In the genomic region with DNA sequence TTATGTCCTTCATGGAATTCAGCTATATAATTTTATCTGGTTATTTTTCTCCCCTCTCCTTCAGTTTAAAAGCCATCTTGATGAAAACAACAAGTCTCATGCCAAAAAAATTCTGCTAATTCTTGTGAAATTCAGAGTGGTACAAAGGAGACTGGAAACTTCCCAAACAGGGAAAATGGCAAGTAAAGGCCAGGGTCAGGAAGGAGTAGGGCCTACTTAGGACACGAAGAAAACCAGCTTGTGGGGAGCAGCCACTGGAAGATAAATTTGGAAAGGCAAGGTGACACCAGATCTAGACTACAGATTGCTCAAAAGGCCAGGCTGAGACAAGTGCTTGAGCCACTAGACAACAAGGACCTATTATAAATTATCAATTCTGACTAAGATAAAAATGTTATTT, we compare ENCODE assay signal across 25 cellular contexts. TPM values are rescaled to one million over a fixed set of nuclear protein-coding genes. Genes with fewer than 3 reads are reported as not detected.
A peak's percentile ranks its signal among the peaks of the same experiment; 100 is the strongest.
DNase-seq lines count a peak whose midpoint lies in the region; ATAC-seq and TF ChIP-seq lines count a peak whose summit lies in the region.
"Had no signal": no experiment of that assay in that cellular context is flagged by ENCODE, and none has a peak within 500 bp of the region (broad histone marks: within the 10 kb centered on the region; RNA-seq: fewer than 3 reads in every experiment).

No MANE protein-coding gene starts in this region.

- H3K36me3 Mint-ChIP-seq in activated T-helper 1 cell treated with anti-CD3 and anti-CD28 coated beads, Interleukin-12 subunit alpha, Interleukin-12 subunit beta, Interleukin-2, Interleukin-4 antibody, amounts not matched to agents 30 ng/mL and 10 ng/mL and 1 ng/mL, durations not matched to agents 14 hours and 24 hours and 36 hours (ENCODE audit: low read depth): peaks cover 11% of the 10 kb centered on the region
- H3K36me3 Mint-ChIP-seq: natural killer cell treated with Interleukin-12 subunit alpha and Interleukin-12 subunit beta and Interleukin-15 and Interleukin-18, amount 100 ng/mL, for 72 hours had no signal

- peaks cover 22% of the 10 kb centered on the region for H3K4me1 Mint-ChIP-seq in activated T-helper 1 cell treated with anti-CD3 and anti-CD28 coated beads, Interleukin-12 subunit alpha, Interleukin-12 subunit beta, Interleukin-2, Interleukin-4 antibody, amounts not matched to agents 30 ng/mL and 10 ng/mL and 1 ng/mL, durations not matched to agents 14 hours and 24 hours and 36 hours (ENCODE audit: low read depth)

- TF ChIP-seq CTCF in fibroblast of villous mesenchyme (IDR thresholded peaks at IDR 0.05; ENCODE audit: insufficient read depth, low read depth, low read length): no peak
- no peak for TF ChIP-seq CTCF in testis (IDR thresholded peaks at IDR 0.05)

- H3K27ac ChIP-seq in right cardiac atrium (ENCODE audit: low read length) (peak overlapping the region; percentile 50), testis (peak overlapping the region; percentile 10 to 55)
- H3K27ac ChIP-seq: esophagus muscularis mucosa, parathyroid adenoma, sigmoid colon, transverse colon, WERI-Rb-1 had no signal

- H3K9me3 ChIP-seq in right cardiac atrium (ENCODE audit: control insufficient read depth, low read length) (no peaks in the 10 kb centered on the region), testis (no peaks in the 10 kb centered on the region)
- H3K9me3 ChIP-seq: esophagus muscularis mucosa, sigmoid colon, transverse colon had no signal

- 49% methylated on average over 1 of the region's 1 CpG for whole genome bisulfite sequencing in right cardiac atrium
- WGBS in testis, 2 donors: 36 to 57% methylated on average over 1 of the region's 1 CpG

- H3K36me3 ChIP-seq in testis (ENCODE audit: low read depth, missing control alignments): no peaks in the 10 kb centered on the region
- H3K36me3 ChIP-seq: esophagus muscularis mucosa, sigmoid colon, transverse colon had no signal

- H3K4me3 Mint-ChIP-seq in activated T-helper 1 cell treated with anti-CD3 and anti-CD28 coated beads, Interleukin-12 subunit alpha, Interleukin-12 subunit beta, Interleukin-2, Interleukin-4 antibody, amounts not matched to agents 30 ng/mL and 10 ng/mL and 1 ng/mL, durations not matched to agents 14 hours and 24 hours and 36 hours: no peak overlapping the region
- H3K4me3 Mint-ChIP-seq: CD8-positive, alpha-beta memory T cell; natural killer cell treated with Interleukin-12 subunit alpha and Interleukin-12 subunit beta and Interleukin-15 and Interleukin-18, amount 100 ng/mL, for 72 hours had no signal

- no peak for TF ChIP-seq POLR2A in testis (IDR thresholded peaks at IDR 0.05)

- no peaks in the 10 kb centered on the region for H3K9me3 Mint-ChIP-seq in activated T-helper 1 cell treated with anti-CD3 and anti-CD28 coated beads, Interleukin-12 subunit alpha, Interleukin-12 subunit beta, Interleukin-2, Interleukin-4 antibody, amounts not matched to agents 30 ng/mL and 10 ng/mL and 1 ng/mL, durations not matched to agents 14 hours and 24 hours and 36 hours
- H3K9me3 Mint-ChIP-seq: CD8-positive, alpha-beta memory T cell; natural killer cell treated with Interleukin-12 subunit alpha and Interleukin-12 subunit beta and Interleukin-15 and Interleukin-18, amount 100 ng/mL, for 72 hours had no signal

- peaks cover 2% of the 10 kb centered on the region for H3K4me1 ChIP-seq in right cardiac atrium (ENCODE audit: control insufficient read depth, insufficient read depth, low read length)
- H3K4me1 ChIP-seq in testis: peaks cover 10% of the 10 kb centered on the region
- H3K4me1 ChIP-seq: parathyroid adenoma, sigmoid colon had no signal

- no peak overlapping the region for H3K4me3 ChIP-seq in right cardiac atrium (ENCODE audit: low read length)
- no peak overlapping the region for H3K4me3 ChIP-seq in fibroblast of villous mesenchyme (ENCODE audit: low read depth, low read length)
- no peak overlapping the region for H3K4me3 ChIP-seq in testis
- H3K4me3 ChIP-seq: esophagus muscularis mucosa, sigmoid colon, transverse colon had no signal

- H3K27me3 ChIP-seq in right cardiac atrium (ENCODE audit: control insufficient read depth, insufficient read depth) (no peaks in the 10 kb centered on the region), testis (no peaks in the 10 kb centered on the region)
- H3K27me3 ChIP-seq: esophagus muscularis mucosa, sigmoid colon, transverse colon had no signal

- no peak for DNase-seq in right cardiac atrium
- no peak for DNase-seq in Right ventricle myocardium superior
- no peak for DNase-seq in activated T-helper 1 cell treated with anti-CD3 and anti-CD28 coated beads, Interleukin-12 subunit alpha, Interleukin-12 subunit beta, Interleukin-2, Interleukin-4 antibody, amounts not matched to agents 30 ng/mL and 10 ng/mL and 1 ng/mL, durations not matched to agents 14 hours and 24 hours and 36 hours (ENCODE audit: low spot score)
- peak; percentile 19 for DNase-seq in fibroblast of villous mesenchyme (ENCODE audit: low read depth)
- no peak for DNase-seq in testis
- DNase-seq in NCI-H187 treated with DMSO at 0.1 percent for 48 hours (lab: John Stamatoyannopoulos, UW): no peak
- no peak for DNase-seq in NCI-H2171 treated with DMSO at 0.1 percent for 48 hours (lab: John Stamatoyannopoulos, UW)
- DNase-seq in T-helper 1 cell: no peak
- DNase-seq: activated CD8-positive, alpha-beta memory T cell treated with anti-CD3 and anti-CD28 coated beads for 24 hours; activated gamma-delta T cell; aorta; CD8-positive, alpha-beta memory T cell; DMS53; GOT3; NCI-H1694; NCI-H748 treated with DMSO at 0.1 percent for 48 hours; sigmoid colon; transverse colon; WERI-Rb-1 had no signal

- H3K27me3 Mint-ChIP-seq in activated T-helper 1 cell treated with anti-CD3 and anti-CD28 coated beads, Interleukin-12 subunit alpha, Interleukin-12 subunit beta, Interleukin-2, Interleukin-4 antibody, amounts not matched to agents 30 ng/mL and 10 ng/mL and 1 ng/mL, durations not matched to agents 14 hours and 24 hours and 36 hours (ENCODE audit: insufficient read depth): no peaks in the 10 kb centered on the region
- H3K27me3 Mint-ChIP-seq: CD8-positive, alpha-beta memory T cell; natural killer cell treated with Interleukin-12 subunit alpha and Interleukin-12 subunit beta and Interleukin-15 and Interleukin-18, amount 100 ng/mL, for 72 hours had no signal

- ATAC-seq in right cardiac atrium (no peak), Right ventricle myocardium superior (ENCODE audit: poor library complexity) (no peak)
- ATAC-seq: natural killer cell treated with Interleukin-12 subunit alpha and Interleukin-12 subunit beta and Interleukin-15 and Interleukin-18, amount 100 ng/mL, for 72 hours had no signal

- H3K27ac Mint-ChIP-seq in activated T-helper 1 cell treated with anti-CD3 and anti-CD28 coated beads, Interleukin-12 subunit alpha, Interleukin-12 subunit beta, Interleukin-2, Interleukin-4 antibody, amounts not matched to agents 30 ng/mL and 10 ng/mL and 1 ng/mL, durations not matched to agents 14 hours and 24 hours and 36 hours: peak overlapping the region; percentile 5

- intact Hi-C loops in right cardiac atrium (cut with DNase I) (no loop called here), Right ventricle myocardium superior (cut with DNase I) (no loop called here), testis (cut with DNase I; ENCODE audit: low total_unique reads) (no loop called here)
- intact Hi-C loops in activated T-helper 1 cell treated with anti-CD3 and anti-CD28 coated beads, Interleukin-12 subunit alpha, Interleukin-12 subunit beta, Interleukin-2, Interleukin-4 antibody, amounts not matched to agents 30 ng/mL and 10 ng/mL and 1 ng/mL, durations not matched to agents 14 hours and 24 hours and 36 hours (cut with micrococcal nuclease): no loop called here

RNA-seq across cellular contexts. Expression of gene TSTD1, which starts 6.4 kb away (rescaled TPM):
- total RNA-seq in right cardiac atrium: 10 to 100 TPM; 23.5 to 46.8 (median 35.8) TPM
- polyA plus RNA-seq in right cardiac atrium: 63.6 TPM
- 9.3 TPM for total RNA-seq in Right ventricle myocardium superior
- total RNA-seq in activated T-helper 1 cell treated with anti-CD3 and anti-CD28 coated beads, Interleukin-12 subunit alpha, Interleukin-12 subunit beta, Interleukin-2, Interleukin-4 antibody, amounts not matched to agents 30 ng/mL and 10 ng/mL and 1 ng/mL, durations not matched to agents 14 hours and 24 hours and 36 hours: 40.5 and 43.3 TPM in 2 replicates
- total RNA-seq in fibroblast of villous mesenchyme: 1.6 and 18.6 TPM in 2 replicates
- 100 to 1,000 TPM; 100 to 103 TPM for total RNA-seq in testis
- polyA plus RNA-seq in testis (ENCODE audit: insufficient read depth, low read depth, low replicate concordance): 52.2 TPM

RNA-seq across cellular contexts. Expression of gene F11R, which starts 11.5 kb away (rescaled TPM):
- 10 to 100 TPM; 18.8 to 27.2 (median 25.3) TPM for total RNA-seq in right cardiac atrium
- polyA plus RNA-seq in right cardiac atrium: 12.6 TPM
- 10.1 TPM for total RNA-seq in Right ventricle myocardium superior
- 11.9 and 13.5 TPM in 2 replicates for total RNA-seq in activated T-helper 1 cell treated with anti-CD3 and anti-CD28 coated beads, Interleukin-12 subunit alpha, Interleukin-12 subunit beta, Interleukin-2, Interleukin-4 antibody, amounts not matched to agents 30 ng/mL and 10 ng/mL and 1 ng/mL, durations not matched to agents 14 hours and 24 hours and 36 hours
- 0.32 and 5.6 TPM in 2 replicates for total RNA-seq in fibroblast of villous mesenchyme
- 10 to 100 TPM; 34.5 to 38.3 TPM for total RNA-seq in testis
- polyA plus RNA-seq in testis (ENCODE audit: insufficient read depth, low read depth, low replicate concordance): 54.0 TPM

RNA-seq across cellular contexts. Expression of gene USF1, which starts 13.4 kb away (rescaled TPM):
- total RNA-seq in right cardiac atrium: 10 to 100 TPM; 34.5 to 41.4 (median 40.7) TPM
- 32.8 TPM for polyA plus RNA-seq in right cardiac atrium
- 28.4 TPM for total RNA-seq in Right ventricle myocardium superior
- total RNA-seq in activated T-helper 1 cell treated with anti-CD3 and anti-CD28 coated beads, Interleukin-12 subunit alpha, Interleukin-12 subunit beta, Interleukin-2, Interleukin-4 antibody, amounts not matched to agents 30 ng/mL and 10 ng/mL and 1 ng/mL, durations not matched to agents 14 hours and 24 hours and 36 hours: 50.6 and 51.5 TPM in 2 replicates
- total RNA-seq in fibroblast of villous mesenchyme: 52.5 and 62.2 TPM in 2 replicates
- 10 to 100 TPM; 50.8 to 61.9 TPM for total RNA-seq in testis
- 38.8 TPM for polyA plus RNA-seq in testis (ENCODE audit: insufficient read depth, low read depth, low replicate concordance)

RNA-seq across cellular contexts. Expression of gene ARHGAP30, which starts 37.3 kb away (rescaled TPM):
- total RNA-seq in right cardiac atrium (1 to 10 TPM; 2.7 to 5.0 (median 4.7) TPM), Right ventricle myocardium superior (3.3 TPM), fibroblast of villous mesenchyme (under 0.01 TPM in 1 of 2 replicates, not detected in the other), testis (1 to 10 TPM in 1 of 2 donors, under 1 TPM in 1; 0.79 to 1.6 TPM)
- polyA plus RNA-seq in right cardiac atrium (1.5 TPM), testis (ENCODE audit: insufficient read depth, low read depth, low replicate concordance) (5.4 TPM)
- total RNA-seq in activated T-helper 1 cell treated with anti-CD3 and anti-CD28 coated beads, Interleukin-12 subunit alpha, Interleukin-12 subunit beta, Interleukin-2, Interleukin-4 antibody, amounts not matched to agents 30 ng/mL and 10 ng/mL and 1 ng/mL, durations not matched to agents 14 hours and 24 hours and 36 hours: 149 and 151 TPM in 2 replicates
- total RNA-seq: glomerular endothelial cell had no signal

RNA-seq across cellular contexts. Expression of gene NECTIN4, which starts 56.9 kb away (rescaled TPM):
- total RNA-seq in right cardiac atrium (not detected), Right ventricle myocardium superior (not detected), fibroblast of villous mesenchyme (0.32 and 2.6 TPM in 2 replicates), testis (1 to 10 TPM in 1 of 2 donors, under 1 TPM in 1; 0.63 to 1.2 TPM)
- polyA plus RNA-seq in right cardiac atrium (0.02 TPM), testis (ENCODE audit: insufficient read depth, low read depth, low replicate concordance) (1.3 TPM)
- not detected in 2 replicates for total RNA-seq in activated T-helper 1 cell treated with anti-CD3 and anti-CD28 coated beads, Interleukin-12 subunit alpha, Interleukin-12 subunit beta, Interleukin-2, Interleukin-4 antibody, amounts not matched to agents 30 ng/mL and 10 ng/mL and 1 ng/mL, durations not matched to agents 14 hours and 24 hours and 36 hours
- total RNA-seq: esophagus muscularis mucosa; mesenteric fat pad; natural killer cell treated with Interleukin-12 subunit alpha and Interleukin-12 subunit beta and Interleukin-15 and Interleukin-18, amount 100 ng/mL, for 72 hours; sigmoid colon; T-helper 1 cell treated with Interleukin-12 subunit alpha and Interleukin-12 subunit beta and Interleukin-4 antibody, amounts not matched to agents 30 ng/mL and 1 ng/mL, for 36 hours had no signal
- polyA plus RNA-seq: aorta; CD8-positive, alpha-beta memory T cell had no signal
